Comparison of ENCODE assay signal across 18 cellular contexts in genomic region chr6:79432726-79433125, GRCh38.
DNase-seq lines count a peak whose midpoint lies in the region; ATAC-seq, FAIRE-seq and TF ChIP-seq lines count a peak whose summit lies in the region.
"Had no signal": no experiment of that assay in that cellular context is flagged by ENCODE, and none has a peak within 500 bp of the region (broad histone marks: within the 10 kb centered on the region; RNA-seq: fewer than 3 reads in every experiment).

No MANE protein-coding gene starts in this region.

- CTCF ChIA-PET in HEK293T (lab: Yijun Ruan, JAX) = no interaction called here
- CTCF ChIA-PET in T-cell (lab: Charles Lee) = no interaction called here
- CTCF ChIA-PET in activated CD4-positive, alpha-beta memory T cell treated with anti-CD3 and anti-CD28 coated beads for 36 hours (lab: Charles Lee) = no interaction called here

- no peak overlapping the region for H3K27ac Mint-ChIP-seq in T-cell
- no peak overlapping the region for H3K27ac Mint-ChIP-seq in activated CD4-positive, alpha-beta memory T cell treated with anti-CD3 and anti-CD28 coated beads for 36 hours
- H3K27ac Mint-ChIP-seq: CD4-positive, alpha-beta memory T cell had no signal

- no peak overlapping the region for H3K4me3 ChIP-seq in fibroblast of the aortic adventitia (ENCODE audit: low read depth, low read length)
- H3K4me3 ChIP-seq: A549, K562 had no signal

- peaks cover 0 to 4% of the 10 kb centered on the region in 2 donors for H3K27me3 Mint-ChIP-seq in T-cell
- H3K27me3 Mint-ChIP-seq in activated CD4-positive, alpha-beta memory T cell treated with anti-CD3 and anti-CD28 coated beads for 36 hours = peaks cover 3% of the 10 kb centered on the region

- no peak overlapping the region for H3K4me3 Mint-ChIP-seq in T-cell
- H3K4me3 Mint-ChIP-seq in activated CD4-positive, alpha-beta memory T cell treated with anti-CD3 and anti-CD28 coated beads for 36 hours = no peak overlapping the region
- H3K4me3 Mint-ChIP-seq: CD4-positive, alpha-beta memory T cell had no signal

- TF ChIP-seq POLR2A in H54 (IDR thresholded peaks at IDR 0.05; ENCODE audit: low read depth, low read length) = no peak

- H3K36me3 Mint-ChIP-seq in T-cell = no peaks in the 10 kb centered on the region
- H3K36me3 Mint-ChIP-seq in activated CD4-positive, alpha-beta memory T cell treated with anti-CD3 and anti-CD28 coated beads for 36 hours = no peaks in the 10 kb centered on the region
- H3K36me3 Mint-ChIP-seq: CD4-positive, alpha-beta memory T cell had no signal

- DNase-seq in amniotic epithelial cell (ENCODE audit: low read depth) = peak; percentile 74
- peak; percentile 17 for DNase-seq in fibroblast of the aortic adventitia (ENCODE audit: low read depth)
- no peak for DNase-seq in HEK293T (ENCODE audit: extremely low spot score)
- no peak for DNase-seq in T-cell
- no peak for DNase-seq in H54 (ENCODE audit: insufficient read length, low spot score)
- DNase-seq in activated CD4-positive, alpha-beta memory T cell treated with anti-CD3 and anti-CD28 coated beads for 36 hours = no peak
- DNase-seq: BE2C; CD4-positive, alpha-beta memory T cell; COR-L47; DMS153; DMS79 treated with DMSO at 0.1 percent for 48 hours; EL; GDM1; H7 had no signal

- peak; percentile 22 for ATAC-seq in HG03432 (IDR thresholded peaks at IDR 0.05; ENCODE audit: unreplicated experiment)
- no peak for ATAC-seq in T-cell (replicated peaks in 1 of 4)
- ATAC-seq: A549, K562 had no signal

- intact Hi-C loops in activated CD4-positive, alpha-beta memory T cell treated with anti-CD3 and anti-CD28 coated beads for 36 hours (cut with micrococcal nuclease) = no loop called here

- POLR2A ChIA-PET in HEK293T (lab: Yijun Ruan, JAX) = no interaction called here
- POLR2A ChIA-PET in T-cell (lab: Charles Lee) = no interaction called here
- POLR2A ChIA-PET in activated CD4-positive, alpha-beta memory T cell treated with anti-CD3 and anti-CD28 coated beads for 36 hours (lab: Charles Lee) = no interaction called here

- no peak for FAIRE-seq in H54 (lab: Jason Lieb, UNC)
- FAIRE-seq: A549, D721Med, K562 had no signal

- no peak for TF ChIP-seq CTCF in fibroblast of the aortic adventitia (IDR thresholded peaks at IDR 0.05; ENCODE audit: insufficient read depth, low read length)

- H3K4me1 Mint-ChIP-seq in T-cell = no peaks in the 10 kb centered on the region
- no peaks in the 10 kb centered on the region for H3K4me1 Mint-ChIP-seq in activated CD4-positive, alpha-beta memory T cell treated with anti-CD3 and anti-CD28 coated beads for 36 hours (ENCODE audit: low read depth)

- H3K9me3 Mint-ChIP-seq in T-cell = no peaks in the 10 kb centered on the region
- no peaks in the 10 kb centered on the region for H3K9me3 Mint-ChIP-seq in activated CD4-positive, alpha-beta memory T cell treated with anti-CD3 and anti-CD28 coated beads for 36 hours
- H3K9me3 Mint-ChIP-seq: CD4-positive, alpha-beta memory T cell had no signal

TF ChIP-seq in HEK293T, 16 proteins besides CTCF, POLR2A, EP300 and RAD21:
- no peak for TF ChIP-seq FOXK2 (IDR thresholded peaks at IDR 0.05)
- no peak for TF ChIP-seq LEF1 (IDR thresholded peaks at IDR 0.05; ENCODE audit: borderline replicate concordance)
- no peak for TF ChIP-seq NFRKB (IDR thresholded peaks at IDR 0.05)
- TF ChIP-seq HDGF (IDR thresholded peaks at IDR 0.05; ENCODE audit: borderline replicate concordance) = no peak
- no peak for TF ChIP-seq SP1 (IDR thresholded peaks at IDR 0.05)
- TF ChIP-seq BHLHE40 (IDR thresholded peaks at IDR 0.05; ENCODE audit: borderline replicate concordance) = no peak

Comparison
In these comparisons a context has a peak if more than half of its experiments do, and no peak if none do; other contexts are left out.
1. DNase-seq: peak in amniotic epithelial cell (single experiment) and fibroblast of the aortic adventitia (single experiment); none in HEK293T (single experiment), T-cell (0 of 34), H54 (single experiment) and activated CD4-positive, alpha-beta memory T cell treated with anti-CD3 and anti-CD28 coated beads for 36 hours (single experiment).